ENCODE assay signal across 1 cellular context in the genomic region with DNA sequence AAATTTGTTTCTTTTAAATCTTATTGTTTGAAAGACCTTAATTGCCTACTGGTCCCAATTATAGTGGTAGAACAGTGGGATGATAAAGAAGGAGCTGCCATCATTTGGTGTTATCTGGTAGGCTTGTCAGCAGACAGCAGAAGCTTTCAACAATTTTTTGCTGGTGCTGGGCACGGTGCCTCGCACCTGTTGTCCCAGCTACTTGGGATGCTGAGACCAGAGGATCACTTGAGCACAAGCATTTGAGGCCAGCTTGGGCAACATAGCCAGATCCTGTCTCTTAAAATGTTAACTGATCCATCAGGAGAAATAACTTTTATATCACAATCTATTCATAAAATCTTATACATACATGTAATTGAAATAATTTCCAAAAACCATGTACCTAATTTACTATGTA.
TF ChIP-seq lines count a peak whose summit lies in the region.

No MANE protein-coding gene starts in this region.

TF ChIP-seq in GM12878, 131 proteins besides CTCF, POLR2A, EP300 and RAD21:
- no peak for TF ChIP-seq SMAD5 (IDR thresholded peaks at IDR 0.05; ENCODE audit: low read depth)
- TF ChIP-seq, protein P1, sequence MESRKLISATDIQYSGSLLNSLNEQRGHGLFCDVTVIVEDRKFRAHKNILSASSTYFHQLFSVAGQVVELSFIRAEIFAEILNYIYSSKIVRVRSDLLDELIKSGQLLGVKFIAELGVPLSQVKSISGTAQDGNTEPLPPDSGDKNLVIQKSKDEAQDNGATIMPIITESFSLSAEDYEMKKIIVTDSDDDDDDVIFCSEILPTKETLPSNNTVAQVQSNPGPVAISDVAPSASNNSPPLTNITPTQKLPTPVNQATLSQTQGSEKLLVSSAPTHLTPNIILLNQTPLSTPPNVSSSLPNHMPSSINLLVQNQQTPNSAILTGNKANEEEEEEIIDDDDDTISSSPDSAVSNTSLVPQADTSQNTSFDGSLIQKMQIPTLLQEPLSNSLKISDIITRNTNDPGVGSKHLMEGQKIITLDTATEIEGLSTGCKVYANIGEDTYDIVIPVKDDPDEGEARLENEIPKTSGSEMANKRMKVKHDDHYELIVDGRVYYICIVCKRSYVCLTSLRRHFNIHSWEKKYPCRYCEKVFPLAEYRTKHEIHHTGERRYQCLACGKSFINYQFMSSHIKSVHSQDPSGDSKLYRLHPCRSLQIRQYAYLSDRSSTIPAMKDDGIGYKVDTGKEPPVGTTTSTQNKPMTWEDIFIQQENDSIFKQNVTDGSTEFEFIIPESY (IDR thresholded peaks at IDR 0.05), result no peak
- TF ChIP-seq ASH2L (IDR thresholded peaks at IDR 0.05; ENCODE audit: borderline replicate concordance, low read depth), result no peak
- TF ChIP-seq, protein P2, sequence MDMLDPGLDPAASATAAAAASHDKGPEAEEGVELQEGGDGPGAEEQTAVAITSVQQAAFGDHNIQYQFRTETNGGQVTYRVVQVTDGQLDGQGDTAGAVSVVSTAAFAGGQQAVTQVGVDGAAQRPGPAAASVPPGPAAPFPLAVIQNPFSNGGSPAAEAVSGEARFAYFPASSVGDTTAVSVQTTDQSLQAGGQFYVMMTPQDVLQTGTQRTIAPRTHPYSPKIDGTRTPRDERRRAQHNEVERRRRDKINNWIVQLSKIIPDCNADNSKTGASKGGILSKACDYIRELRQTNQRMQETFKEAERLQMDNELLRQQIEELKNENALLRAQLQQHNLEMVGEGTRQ (IDR thresholded peaks at IDR 0.05; ENCODE audit: borderline replicate concordance, low read depth, low read length), result no peak
